Comparison of ENCODE assay signal across 1 cellular context in the genomic region with DNA sequence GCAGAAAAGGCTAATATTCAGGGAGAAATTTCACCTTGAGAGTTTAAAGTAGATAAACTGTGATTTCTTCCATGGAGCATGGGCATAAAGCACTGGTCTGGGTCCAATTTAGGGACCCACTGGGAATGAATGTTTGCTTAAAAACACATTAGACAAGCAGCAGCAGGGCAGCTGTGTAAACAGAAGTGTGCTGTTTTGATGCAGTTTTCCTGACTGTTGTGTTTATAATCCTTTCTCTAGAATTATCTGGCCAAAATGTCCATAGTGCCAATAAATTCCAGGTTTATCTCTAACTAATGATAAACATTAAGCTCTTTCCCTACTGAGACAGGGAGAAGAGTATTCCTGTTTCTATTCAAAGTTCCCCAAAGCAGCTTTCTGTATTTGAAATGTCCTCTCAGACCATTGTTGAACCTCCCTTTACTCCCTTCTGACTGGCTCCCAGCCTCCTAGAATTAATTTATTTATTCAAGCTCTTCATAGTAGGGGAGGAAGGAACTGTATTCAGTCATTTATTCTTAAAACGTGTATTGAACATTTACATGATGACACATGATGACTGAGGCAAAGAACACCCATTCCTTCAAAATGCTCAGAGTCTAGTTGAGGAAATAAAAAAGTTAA.
TF ChIP-seq lines count a peak whose summit lies in the region.

No MANE protein-coding gene starts in this region.

TF ChIP-seq in A549, 52 proteins besides CTCF, POLR2A, EP300 and RAD21 (continued from another document):
- TF ChIP-seq HEYL (CRISPR knock-in tag; IDR thresholded peaks at IDR 0.05) (no peak), ZFP36 (IDR thresholded peaks at IDR 0.05; ENCODE audit: borderline replicate concordance, partially characterized antibody) (no peak)
- TF ChIP-seq, protein P1, sequence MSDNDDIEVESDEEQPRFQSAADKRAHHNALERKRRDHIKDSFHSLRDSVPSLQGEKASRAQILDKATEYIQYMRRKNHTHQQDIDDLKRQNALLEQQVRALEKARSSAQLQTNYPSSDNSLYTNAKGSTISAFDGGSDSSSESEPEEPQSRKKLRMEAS (IDR thresholded peaks at IDR 0.05) = peak; percentile 41; the same call in 1 of the 2 replicates
TF ChIP-seq in A549: peak in this region for 10.
